ENCODE assay signal across 1 cellular context in genomic region chr1:43932786-43933385, GRCh38.
A peak's percentile ranks its signal among the peaks of the same experiment; 100 is the strongest.
TF ChIP-seq lines count a peak whose summit lies in the region.

No MANE protein-coding gene starts in this region.

TF ChIP-seq in IMR-90, 13 proteins besides CTCF, POLR2A, EP300 and RAD21 (continued from another document):
- TF ChIP-seq FOS (IDR thresholded peaks at IDR 0.05; ENCODE audit: low read depth, low read length): 0 out of 2 replicates have a peak, but pooled peaks have one; percentile 41
- TF ChIP-seq BHLHE40 (IDR thresholded peaks at IDR 0.05; ENCODE audit: low read depth, low read length): no peak
